In genomic region chr19:44807652-44808462, GRCh38 we compare ENCODE assay signal across 1 cellular context.
TF ChIP-seq lines count a peak whose summit lies in the region.

No MANE protein-coding gene starts in this region.

TF ChIP-seq in WTC11, 78 proteins besides CTCF, POLR2A, EP300 and RAD21 (continued from another document):
- TF ChIP-seq ZNF281 (CRISPR knock-in tag; IDR thresholded peaks at IDR 0.05) (peak; percentile 61; the same call in 1 of the 2 replicates), SOX15 (CRISPR knock-in tag; IDR thresholded peaks at IDR 0.05) (no peak), NR3C1 (CRISPR knock-in tag; conservative IDR thresholded peaks at IDR 0.05; ENCODE audit: low read depth) (no peak), CREB1 (CRISPR knock-in tag; IDR thresholded peaks at IDR 0.05) (no peak), FOXK1 (CRISPR knock-in tag; IDR thresholded peaks at IDR 0.05) (peak; percentile 45; the same call in 1 of the 2 replicates), NR1H2 (CRISPR knock-in tag; IDR thresholded peaks at IDR 0.05) (no peak), STAT6 (CRISPR knock-in tag; conservative IDR thresholded peaks at IDR 0.05; ENCODE audit: low read depth) (no peak), ZNF121 (CRISPR knock-in tag; IDR thresholded peaks at IDR 0.05) (peak; percentile 97), RELA (CRISPR knock-in tag; IDR thresholded peaks at IDR 0.05; ENCODE audit: borderline replicate concordance) (no peak), MLX (CRISPR knock-in tag; IDR thresholded peaks at IDR 0.05) (no peak), SP1 (CRISPR knock-in tag; conservative IDR thresholded peaks at IDR 0.05) (peak; percentile 61), TCF7 (CRISPR knock-in tag; IDR thresholded peaks at IDR 0.05; ENCODE audit: low read depth) (no peak), TEAD1 (CRISPR knock-in tag; IDR thresholded peaks at IDR 0.05) (peak; percentile 98; the same call in 1 of the 2 replicates), CREM (CRISPR knock-in tag; IDR thresholded peaks at IDR 0.05) (no peak), ZNF396 (CRISPR knock-in tag; IDR thresholded peaks at IDR 0.05; ENCODE audit: borderline replicate concordance) (no peak), ZNF532 (CRISPR knock-in tag; IDR thresholded peaks at IDR 0.05; ENCODE audit: borderline replicate concordance) (no peak)
- TF ChIP-seq, protein P1, sequence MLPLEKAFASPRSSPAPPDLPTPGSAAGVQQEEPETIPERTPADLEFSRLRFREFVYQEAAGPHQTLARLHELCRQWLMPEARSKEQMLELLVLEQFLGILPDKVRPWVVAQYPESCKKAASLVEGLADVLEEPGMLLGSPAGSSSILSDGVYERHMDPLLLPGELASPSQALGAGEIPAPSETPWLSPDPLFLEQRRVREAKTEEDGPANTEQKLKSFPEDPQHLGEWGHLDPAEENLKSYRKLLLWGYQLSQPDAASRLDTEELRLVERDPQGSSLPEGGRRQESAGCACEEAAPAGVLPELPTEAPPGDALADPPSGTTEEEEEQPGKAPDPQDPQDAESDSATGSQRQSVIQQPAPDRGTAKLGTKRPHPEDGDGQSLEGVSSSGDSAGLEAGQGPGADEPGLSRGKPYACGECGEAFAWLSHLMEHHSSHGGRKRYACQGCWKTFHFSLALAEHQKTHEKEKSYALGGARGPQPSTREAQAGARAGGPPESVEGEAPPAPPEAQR (CRISPR knock-in tag; IDR thresholded peaks at IDR 0.05) = no peak
- TF ChIP-seq, protein P2, sequence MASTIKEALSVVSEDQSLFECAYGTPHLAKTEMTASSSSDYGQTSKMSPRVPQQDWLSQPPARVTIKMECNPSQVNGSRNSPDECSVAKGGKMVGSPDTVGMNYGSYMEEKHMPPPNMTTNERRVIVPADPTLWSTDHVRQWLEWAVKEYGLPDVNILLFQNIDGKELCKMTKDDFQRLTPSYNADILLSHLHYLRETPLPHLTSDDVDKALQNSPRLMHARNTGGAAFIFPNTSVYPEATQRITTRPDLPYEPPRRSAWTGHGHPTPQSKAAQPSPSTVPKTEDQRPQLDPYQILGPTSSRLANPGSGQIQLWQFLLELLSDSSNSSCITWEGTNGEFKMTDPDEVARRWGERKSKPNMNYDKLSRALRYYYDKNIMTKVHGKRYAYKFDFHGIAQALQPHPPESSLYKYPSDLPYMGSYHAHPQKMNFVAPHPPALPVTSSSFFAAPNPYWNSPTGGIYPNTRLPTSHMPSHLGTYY (CRISPR knock-in tag; IDR thresholded peaks at IDR 0.05) = no peak
- TF ChIP-seq, protein P3, sequence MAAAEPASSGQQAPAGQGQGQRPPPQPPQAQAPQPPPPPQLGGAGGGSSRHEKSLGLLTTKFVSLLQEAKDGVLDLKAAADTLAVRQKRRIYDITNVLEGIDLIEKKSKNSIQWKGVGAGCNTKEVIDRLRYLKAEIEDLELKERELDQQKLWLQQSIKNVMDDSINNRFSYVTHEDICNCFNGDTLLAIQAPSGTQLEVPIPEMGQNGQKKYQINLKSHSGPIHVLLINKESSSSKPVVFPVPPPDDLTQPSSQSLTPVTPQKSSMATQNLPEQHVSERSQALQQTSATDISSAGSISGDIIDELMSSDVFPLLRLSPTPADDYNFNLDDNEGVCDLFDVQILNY (CRISPR knock-in tag; IDR thresholded peaks at IDR 0.05) = peak; percentile 48
- TF ChIP-seq, protein P4, sequence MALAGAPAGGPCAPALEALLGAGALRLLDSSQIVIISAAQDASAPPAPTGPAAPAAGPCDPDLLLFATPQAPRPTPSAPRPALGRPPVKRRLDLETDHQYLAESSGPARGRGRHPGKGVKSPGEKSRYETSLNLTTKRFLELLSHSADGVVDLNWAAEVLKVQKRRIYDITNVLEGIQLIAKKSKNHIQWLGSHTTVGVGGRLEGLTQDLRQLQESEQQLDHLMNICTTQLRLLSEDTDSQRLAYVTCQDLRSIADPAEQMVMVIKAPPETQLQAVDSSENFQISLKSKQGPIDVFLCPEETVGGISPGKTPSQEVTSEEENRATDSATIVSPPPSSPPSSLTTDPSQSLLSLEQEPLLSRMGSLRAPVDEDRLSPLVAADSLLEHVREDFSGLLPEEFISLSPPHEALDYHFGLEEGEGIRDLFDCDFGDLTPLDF (CRISPR knock-in tag; IDR thresholded peaks at IDR 0.05) = no peak
TF ChIP-seq in WTC11: peak in this region for 13.
